ENCODE assay signal across 9 cellular contexts in the genomic region with DNA sequence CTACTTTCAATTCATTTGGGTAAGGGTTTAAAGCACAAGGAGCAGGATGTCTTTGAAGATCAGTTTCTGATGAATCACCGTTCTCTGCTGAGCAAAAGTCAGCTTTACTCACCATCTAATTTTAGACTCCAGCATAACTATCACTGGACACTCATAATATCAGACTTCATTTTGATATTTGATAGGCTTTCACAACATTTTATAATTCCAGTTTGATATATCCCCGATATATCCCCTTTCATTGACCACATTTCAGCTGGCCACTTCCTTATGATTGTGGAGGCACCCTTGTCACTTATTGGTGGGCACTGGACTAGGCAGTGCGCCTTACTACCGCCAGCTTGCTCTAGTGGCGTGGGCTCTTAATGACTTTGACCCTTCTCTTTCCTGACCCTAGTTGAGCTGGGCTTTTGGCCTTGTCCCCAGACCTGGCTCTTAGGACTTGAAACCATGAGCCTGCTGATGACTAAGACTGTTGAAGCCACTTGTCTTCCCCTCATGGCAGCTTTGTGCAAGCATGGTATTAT. TPM values are rescaled to one million over a fixed set of nuclear protein-coding genes. Genes with fewer than 3 reads are reported as not detected.
DNase-seq lines count a peak whose midpoint lies in the region; ATAC-seq and TF ChIP-seq lines count a peak whose summit lies in the region.
"Had no signal": no experiment of that assay in that cellular context is flagged by ENCODE, and none has a peak within 500 bp of the region (broad histone marks: within the 10 kb centered on the region; RNA-seq: fewer than 3 reads in every experiment).

No MANE protein-coding gene starts in this region.

- H3K4me3 ChIP-seq in Peyer's patch: no peak overlapping the region
- H3K4me3 ChIP-seq in fibroblast of lung (replicated peaks in 1 of 4; ENCODE audit: control extremely low read depth in 1 of 4, insufficient read depth in 1 of 4, low read depth in 3 of 4, low read length in 4 of 4): no peak overlapping the region
- no peak overlapping the region for H3K4me3 ChIP-seq in effector memory CD4-positive, alpha-beta T cell (ENCODE audit: insufficient read depth, low read depth, low read length, poor library complexity, severe bottlenecking)
- no peak overlapping the region for H3K4me3 ChIP-seq in mucosa of descending colon

- no peaks in the 10 kb centered on the region for H4K20me1 ChIP-seq in fibroblast of lung (ENCODE audit: control insufficient read depth, extremely low read depth, insufficient read depth, low read length)

- ATAC-seq in GM21619 (IDR thresholded peaks at IDR 0.05; ENCODE audit: unreplicated experiment) (peak; percentile 51), mucosa of descending colon (no peak), GM18909 (IDR thresholded peaks at IDR 0.05; ENCODE audit: poor library complexity, unreplicated experiment) (no peak)
- peak; percentile 65 for ATAC-seq in stimulated activated effector memory CD8-positive, alpha-beta T cell treated with anti-CD3 and anti-CD28 coated beads, Interleukin-12 subunit alpha, Interleukin-12 subunit beta, amount 100 ng/mL, for 72 hours

- no peak overlapping the region for H3K27ac Mint-ChIP-seq in stimulated activated effector memory CD8-positive, alpha-beta T cell treated with anti-CD3 and anti-CD28 coated beads, Interleukin-12 subunit alpha, Interleukin-12 subunit beta, amount 100 ng/mL, for 72 hours

- H3K9me3 Mint-ChIP-seq in stimulated activated effector memory CD8-positive, alpha-beta T cell treated with anti-CD3 and anti-CD28 coated beads, Interleukin-12 subunit alpha, Interleukin-12 subunit beta, amount 100 ng/mL, for 72 hours: no peaks in the 10 kb centered on the region

- H3K27ac ChIP-seq in Peyer's patch (peak overlapping the region in 3 of 4 donors; percentile 40 to 69 (median 69)), fibroblast of lung (ENCODE audit: insufficient read depth, low read length) (peak overlapping the region; percentile 39)
- no peak overlapping the region for H3K27ac ChIP-seq in effector memory CD4-positive, alpha-beta T cell (ENCODE audit: insufficient read depth, low read length, poor library complexity, severe bottlenecking)

- TF ChIP-seq POLR2A in Peyer's patch (IDR thresholded peaks at IDR 0.05): no peak

- no peaks in the 10 kb centered on the region for H3K36me3 ChIP-seq in Peyer's patch
- H3K36me3 ChIP-seq in fibroblast of lung (ENCODE audit: control insufficient read depth, insufficient read depth, low read length): no peaks in the 10 kb centered on the region
- no peaks in the 10 kb centered on the region for H3K36me3 ChIP-seq in effector memory CD4-positive, alpha-beta T cell (ENCODE audit: control insufficient read depth, insufficient read depth, low read length)
- H3K36me3 ChIP-seq in mucosa of descending colon (ENCODE audit: low read depth): no peaks in the 10 kb centered on the region

- H3K9ac ChIP-seq in fibroblast of lung (ENCODE audit: insufficient read depth, low read length): no peak overlapping the region

- H3K9me3 ChIP-seq in Peyer's patch: no peaks in the 10 kb centered on the region
- H3K9me3 ChIP-seq in fibroblast of lung (ENCODE audit: control insufficient read depth, insufficient read depth, low read depth, low read length): no peaks in the 10 kb centered on the region
- H3K9me3 ChIP-seq in effector memory CD4-positive, alpha-beta T cell (ENCODE audit: control insufficient read depth, low read length): no peaks in the 10 kb centered on the region
- H3K9me3 ChIP-seq in mucosa of descending colon: no peaks in the 10 kb centered on the region

- DNase-seq in Peyer's patch (no peak), fibroblast of lung (ENCODE audit: low read depth in 2 of 2) (peak; percentile 87), SKM-1 (lab: John Stamatoyannopoulos, UW; ENCODE audit: unreplicated experiment) (no peak), mucosa of descending colon (no peak)
- DNase-seq in stimulated activated effector memory CD8-positive, alpha-beta T cell treated with anti-CD3 and anti-CD28 coated beads, Interleukin-12 subunit alpha, Interleukin-12 subunit beta, amount 100 ng/mL, for 72 hours (ENCODE audit: low spot score in 2 of 2): no peak
- no peak for DNase-seq in effector memory CD4-positive, alpha-beta T cell
- DNase-seq: stimulated activated CD4-positive, alpha-beta T cell treated with anti-CD3 and anti-CD28 coated beads, Interleukin-2, amount 100 ng/mL, for 48 hours had no signal

- no peaks in the 10 kb centered on the region for H3K79me2 ChIP-seq in fibroblast of lung (ENCODE audit: control insufficient read depth, insufficient read depth, low read length)

- intact Hi-C loops in mucosa of descending colon (cut with DNase I, micrococcal nuclease): no loop called here

- peak overlapping the region; percentile 6 for H3K4me3 Mint-ChIP-seq in stimulated activated effector memory CD8-positive, alpha-beta T cell treated with anti-CD3 and anti-CD28 coated beads, Interleukin-12 subunit alpha, Interleukin-12 subunit beta, amount 100 ng/mL, for 72 hours

- H3K27me3 ChIP-seq in Peyer's patch: no peaks in the 10 kb centered on the region
- no peaks in the 10 kb centered on the region for H3K27me3 ChIP-seq in fibroblast of lung (ENCODE audit: control insufficient read depth, insufficient read depth, low read length)
- no peaks in the 10 kb centered on the region for H3K27me3 ChIP-seq in effector memory CD4-positive, alpha-beta T cell (replicated peaks; ENCODE audit: control insufficient read depth, insufficient read depth, low read length, poor library complexity, severe bottlenecking)

- peak overlapping the region; percentile 59 for H3K4me2 ChIP-seq in fibroblast of lung (ENCODE audit: extremely low read depth, insufficient read depth, low read length)

- H3K4me1 ChIP-seq in Peyer's patch (peaks cover 0 to 71% (median 9%) of the 10 kb centered on the region in 4 donors), fibroblast of lung (ENCODE audit: control insufficient read depth, extremely low read depth, insufficient read depth, low read length) (peaks cover 29% of the 10 kb centered on the region), mucosa of descending colon (ENCODE audit: low read depth) (peaks cover 34% of the 10 kb centered on the region)
- no peaks in the 10 kb centered on the region for H3K4me1 ChIP-seq in effector memory CD4-positive, alpha-beta T cell (ENCODE audit: control insufficient read depth, insufficient read depth, low read length, poor library complexity, severe bottlenecking)

- no peak overlapping the region for H2AFZ ChIP-seq in fibroblast of lung (ENCODE audit: low read length)

- no peaks in the 10 kb centered on the region for H3K36me3 Mint-ChIP-seq in stimulated activated effector memory CD8-positive, alpha-beta T cell treated with anti-CD3 and anti-CD28 coated beads, Interleukin-12 subunit alpha, Interleukin-12 subunit beta, amount 100 ng/mL, for 72 hours

- no peak for TF ChIP-seq CTCF in Peyer's patch (IDR thresholded peaks at IDR 0.05)
- TF ChIP-seq CTCF in fibroblast of lung (conservative IDR thresholded peaks at IDR 0.05 in 1 of 2, IDR thresholded peaks at IDR 0.05 in 1 of 2; ENCODE audit: low read depth in 1 of 2, low read length in 2 of 2): no peak
- no peak for TF ChIP-seq CTCF in mucosa of descending colon (IDR thresholded peaks at IDR 0.05)

- H3K4me1 Mint-ChIP-seq in stimulated activated effector memory CD8-positive, alpha-beta T cell treated with anti-CD3 and anti-CD28 coated beads, Interleukin-12 subunit alpha, Interleukin-12 subunit beta, amount 100 ng/mL, for 72 hours: peaks cover 24% of the 10 kb centered on the region

RNA-seq across cellular contexts. Expression of gene CYSTM1, which starts 46.8 kb away (rescaled TPM):
- total RNA-seq in Peyer's patch (100 to 1,000 TPM in 3 of 4 donors, 10 to 100 TPM in 1; 60.2 to 185 (median 140) TPM), fibroblast of lung (18.7 and 24.3 TPM in 2 replicates), mucosa of descending colon (100 to 1,000 TPM in 2 of 3 donors, 10 to 100 TPM in 1; 76.3 to 175 (median 136) TPM)
- 35.8 and 38.4 TPM in 2 replicates for polyA plus RNA-seq in fibroblast of lung
- 49.1 and 51.7 TPM in 2 replicates for polyA plus RNA-seq in fibroblast of lung (2012)
- 48.8 and 70.1 TPM in 2 replicates for polyA minus RNA-seq in fibroblast of lung (ENCODE audit: low replicate concordance)

Comparison
In these comparisons a context has a peak if more than half of its experiments do, and no peak if none do; other contexts are left out.
1. ATAC-seq: peak in GM21619 (single experiment) and stimulated activated effector memory CD8-positive, alpha-beta T cell treated with anti-CD3 and anti-CD28 coated beads, Interleukin-12 subunit alpha, Interleukin-12 subunit beta, amount 100 ng/mL, for 72 hours (single experiment); none in mucosa of descending colon (single experiment) and GM18909 (single experiment).
2. DNase-seq: peak in fibroblast of lung (2 of 2); none in Peyer's patch (0 of 3), stimulated activated effector memory CD8-positive, alpha-beta T cell treated with anti-CD3 and anti-CD28 coated beads, Interleukin-12 subunit alpha, Interleukin-12 subunit beta, amount 100 ng/mL, for 72 hours (0 of 2), effector memory CD4-positive, alpha-beta T cell (0 of 3), SKM-1 (single experiment) and mucosa of descending colon (0 of 3).